ENCODE assay signal across 1 cellular context in genomic region chrX:84362184-84362838, GRCh38.
TF ChIP-seq lines count a peak whose summit lies in the region.

No MANE protein-coding gene starts in this region.

TF ChIP-seq in IMR-90, 13 proteins besides CTCF, POLR2A, EP300 and RAD21 (continued from another document):
- TF ChIP-seq CEBPB (IDR thresholded peaks at IDR 0.05; ENCODE audit: low read depth, low read length), result no peak
